12 cellular contexts compared by ENCODE assay signal in genomic region chr5:525164-525761, GRCh38. TPM values are rescaled to one million over a fixed set of nuclear protein-coding genes. Genes with fewer than 3 reads are reported as not detected.
A peak's percentile ranks its signal among the peaks of the same experiment; 100 is the strongest.
DNase-seq lines count a peak whose midpoint lies in the region; ATAC-seq, FAIRE-seq and TF ChIP-seq lines count a peak whose summit lies in the region.
"Had no signal": no experiment of that assay in that cellular context is flagged by ENCODE, and none has a peak within 500 bp of the region (broad histone marks: within the 10 kb centered on the region; RNA-seq: fewer than 3 reads in every experiment).

No MANE protein-coding gene starts in this region.

- H3K4me1 ChIP-seq in kidney (ENCODE audit: control insufficient read depth in 1 of 2, insufficient read depth in 1 of 2, low read depth in 1 of 2, low read length in 2 of 2), result peaks cover 0 to 4% of the 10 kb centered on the region in 2 donors
- no peaks in the 10 kb centered on the region for H3K4me1 ChIP-seq in foreskin keratinocyte

- no peaks in the 10 kb centered on the region for H3K36me3 ChIP-seq in kidney (ENCODE audit: control insufficient read depth in 1 of 2, insufficient read depth in 2 of 2, low read length in 2 of 2)
- H3K36me3 ChIP-seq: vagina had no signal

- TF ChIP-seq CTCF in kidney (IDR thresholded peaks at IDR 0.05; ENCODE audit: borderline replicate concordance, extremely low read depth, insufficient read depth), result no peak
- no peak for TF ChIP-seq CTCF in foreskin keratinocyte (conservative IDR thresholded peaks at IDR 0.05)

- no peak overlapping the region for H3K4me3 ChIP-seq in kidney (ENCODE audit: low read length in 2 of 2)

- ATAC-seq in T-helper 17 cell, result no peak
- ATAC-seq in stimulated activated naive CD8-positive, alpha-beta T cell treated with anti-CD3 and anti-CD28 coated beads, Interleukin-15, amount 100 ng/mL, for 72 hours, result no peak
- ATAC-seq in foreskin keratinocyte, result no peak
- no peak for ATAC-seq in HG02610 (IDR thresholded peaks at IDR 0.05; ENCODE audit: unreplicated experiment)

- no peak overlapping the region for H3K27ac Mint-ChIP-seq in activated naive CD4-positive, alpha-beta T cell treated with anti-CD3 and anti-CD28 coated beads, Interleukin-2, amount 50 U/mL, for 24 hours
- no peak overlapping the region for H3K27ac Mint-ChIP-seq in T-helper 17 cell
- no peak overlapping the region for H3K27ac Mint-ChIP-seq in stimulated activated naive CD8-positive, alpha-beta T cell treated with anti-CD3 and anti-CD28 coated beads, Interleukin-15, amount 100 ng/mL, for 72 hours

- peak overlapping the region; percentile 63 for H3K4me3 Mint-ChIP-seq in activated naive CD4-positive, alpha-beta T cell treated with anti-CD3 and anti-CD28 coated beads, Interleukin-2, amount 50 U/mL, for 24 hours
- H3K4me3 Mint-ChIP-seq in T-helper 17 cell, result peak overlapping the region; percentile 72
- H3K4me3 Mint-ChIP-seq in stimulated activated naive CD8-positive, alpha-beta T cell treated with anti-CD3 and anti-CD28 coated beads, Interleukin-15, amount 100 ng/mL, for 72 hours, result peak overlapping the region; percentile 12 to 71

- peaks cover 87% of the 10 kb centered on the region for H3K27me3 ChIP-seq in foreskin keratinocyte

- H3K27ac ChIP-seq in kidney (ENCODE audit: low read depth in 2 of 2, low read length in 2 of 2), result no peak overlapping the region
- no peak overlapping the region for H3K27ac ChIP-seq in foreskin keratinocyte
- H3K27ac ChIP-seq: vagina had no signal

- DNase-seq in activated naive CD4-positive, alpha-beta T cell treated with anti-CD3 and anti-CD28 coated beads, Interleukin-2, amount 50 U/mL, for 16 hours, result no peak
- DNase-seq in T-helper 17 cell (no peak), kidney (peak; percentile 38), foreskin keratinocyte (no peak), NCI-H2081 (lab: John Stamatoyannopoulos, UW) (no peak)
- no peak for DNase-seq in stimulated activated naive CD8-positive, alpha-beta T cell treated with anti-CD3 and anti-CD28 coated beads, Interleukin-15, amount 100 ng/mL, for 72 hours
- DNase-seq: mammary epithelial cell, NCI-H1436 treated with DMSO at 0.1 percent for 48 hours, retina had no signal

- H3K9me3 ChIP-seq in T-helper 17 cell (ENCODE audit: control insufficient read depth, low read length, poor library complexity, severe bottlenecking), result no peaks in the 10 kb centered on the region
- H3K9me3 ChIP-seq in kidney (ENCODE audit: control insufficient read depth in 1 of 2, low read length in 2 of 2), result no peaks in the 10 kb centered on the region
- H3K9me3 ChIP-seq: vagina had no signal

- H3K9ac ChIP-seq in kidney (ENCODE audit: low read length in 2 of 2), result no peak overlapping the region

- no peak for FAIRE-seq in kidney (lab: Jason Lieb, UNC)

- H3K27me3 Mint-ChIP-seq in activated naive CD4-positive, alpha-beta T cell treated with anti-CD3 and anti-CD28 coated beads, Interleukin-2, amount 50 U/mL, for 24 hours, result peaks cover 43% of the 10 kb centered on the region
- H3K27me3 Mint-ChIP-seq in T-helper 17 cell, result peaks cover 61% of the 10 kb centered on the region
- peaks cover 78% of the 10 kb centered on the region for H3K27me3 Mint-ChIP-seq in stimulated activated naive CD8-positive, alpha-beta T cell treated with anti-CD3 and anti-CD28 coated beads, Interleukin-15, amount 100 ng/mL, for 72 hours

- H3K36me3 Mint-ChIP-seq in activated naive CD4-positive, alpha-beta T cell treated with anti-CD3 and anti-CD28 coated beads, Interleukin-2, amount 50 U/mL, for 24 hours, result no peaks in the 10 kb centered on the region
- peaks cover 13% of the 10 kb centered on the region for H3K36me3 Mint-ChIP-seq in T-helper 17 cell (ENCODE audit: low read depth)

- no peaks in the 10 kb centered on the region for H3K9me3 Mint-ChIP-seq in activated naive CD4-positive, alpha-beta T cell treated with anti-CD3 and anti-CD28 coated beads, Interleukin-2, amount 50 U/mL, for 24 hours
- H3K9me3 Mint-ChIP-seq in stimulated activated naive CD8-positive, alpha-beta T cell treated with anti-CD3 and anti-CD28 coated beads, Interleukin-15, amount 100 ng/mL, for 72 hours, result no peaks in the 10 kb centered on the region

- intact Hi-C loops in kidney (cut with DNase I), result no loop called here

- peaks cover 39% of the 10 kb centered on the region for H3K4me1 Mint-ChIP-seq in activated naive CD4-positive, alpha-beta T cell treated with anti-CD3 and anti-CD28 coated beads, Interleukin-2, amount 50 U/mL, for 24 hours
- peaks cover 24% of the 10 kb centered on the region for H3K4me1 Mint-ChIP-seq in T-helper 17 cell
- H3K4me1 Mint-ChIP-seq in stimulated activated naive CD8-positive, alpha-beta T cell treated with anti-CD3 and anti-CD28 coated beads, Interleukin-15, amount 100 ng/mL, for 72 hours, result peaks cover 59% of the 10 kb centered on the region

RNA-seq across cellular contexts. Expression of gene SLC9A3, which starts 1.0 kb away (rescaled TPM):
- total RNA-seq in T-helper 17 cell (1 to 10 TPM; 1.1 to 1.6 TPM), kidney (10.5 TPM), foreskin keratinocyte (0.65 and 0.85 TPM in 2 replicates)
- polyA plus RNA-seq in kidney (ENCODE audit: insufficient read depth, low read depth, low replicate concordance) (36.9 TPM), foreskin keratinocyte (0.43 and 0.60 TPM in 2 replicates)
